Comparison of ENCODE assay signal across 9 cellular contexts in the genomic region with DNA sequence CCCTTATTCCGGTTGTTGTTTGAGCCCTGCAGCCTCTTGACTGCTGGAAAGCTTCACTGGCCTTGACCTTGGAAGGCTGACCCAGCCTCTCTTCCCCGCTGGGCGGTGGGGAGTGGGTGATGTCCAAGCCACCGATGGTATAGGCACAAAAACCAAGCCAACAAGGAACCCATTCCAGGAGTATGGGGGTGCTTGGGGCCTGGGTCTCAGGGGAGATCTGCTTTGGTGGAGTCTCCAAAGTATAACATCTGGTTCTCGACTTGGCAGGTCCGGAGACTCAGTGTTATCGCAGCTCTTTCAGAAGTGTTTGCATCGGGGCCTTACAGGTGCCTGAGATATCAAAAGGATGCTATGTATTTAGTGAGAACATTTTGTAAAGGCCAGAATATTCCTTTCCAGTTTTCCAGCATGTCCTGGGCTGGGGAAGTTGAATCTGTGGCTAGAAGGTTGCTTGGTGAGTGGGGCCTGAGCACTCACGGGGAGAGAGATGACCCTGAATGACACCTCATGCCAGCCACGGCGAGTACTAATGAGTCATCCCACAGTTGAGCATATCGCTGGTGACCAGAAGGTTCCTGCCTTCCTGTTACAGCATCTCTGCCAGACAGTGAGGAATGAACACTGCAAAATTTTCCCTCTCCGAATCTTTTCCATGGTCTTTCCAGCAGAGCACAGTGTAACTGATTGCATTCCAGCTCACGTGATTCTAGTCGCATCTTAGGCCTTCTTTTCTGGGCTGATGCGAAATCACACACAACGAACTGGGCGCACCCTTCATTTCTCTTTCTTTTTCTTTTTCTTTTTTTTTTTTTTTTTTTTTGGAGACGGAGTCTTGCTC.
DNase-seq lines count a peak whose midpoint lies in the region; ATAC-seq and TF ChIP-seq lines count a peak whose summit lies in the region.
"Had no signal": no experiment of that assay in that cellular context is flagged by ENCODE, and none has a peak within 500 bp of the region (broad histone marks: within the 10 kb centered on the region; RNA-seq: fewer than 3 reads in every experiment).

No MANE protein-coding gene starts in this region.

- H3K27me3 Mint-ChIP-seq in naive thymus-derived CD4-positive, alpha-beta T cell, result no peaks in the 10 kb centered on the region
- no peaks in the 10 kb centered on the region for H3K27me3 Mint-ChIP-seq in activated CD4-positive, alpha-beta T cell treated with anti-CD3 and anti-CD28 coated beads, Interleukin-2, amount 10 ng/mL, durations not matched to agents 24 days and 14 days

- CTCF ChIA-PET in naive thymus-derived CD4-positive, alpha-beta T cell (lab: Charles Lee), result no interaction called here
- CTCF ChIA-PET in GM10248 (lab: Yijun Ruan, JAX), result no interaction called here

- peaks cover 8 to 26% (median 11%) of the 10 kb centered on the region in 7 donors for H3K4me1 Mint-ChIP-seq in naive thymus-derived CD4-positive, alpha-beta T cell
- H3K4me1 Mint-ChIP-seq in activated CD4-positive, alpha-beta T cell treated with anti-CD3 and anti-CD28 coated beads, Interleukin-2, amount 10 ng/mL, durations not matched to agents 24 days and 14 days, result peaks cover 15% of the 10 kb centered on the region

- H3K27ac ChIP-seq in naive thymus-derived CD4-positive, alpha-beta T cell (ENCODE audit: low read depth, low read length), result no peak overlapping the region

- POLR2A ChIA-PET in naive thymus-derived CD4-positive, alpha-beta T cell (lab: Charles Lee), result no interaction called here
- POLR2A ChIA-PET in GM10248 (lab: Yijun Ruan, JAX), result no interaction called here

- no peaks in the 10 kb centered on the region for H3K9me3 ChIP-seq in MG63
- no peaks in the 10 kb centered on the region for H3K9me3 ChIP-seq in naive thymus-derived CD4-positive, alpha-beta T cell (ENCODE audit: control insufficient read depth in 2 of 3, low read length in 3 of 3)

- H3K4me3 ChIP-seq in MG63, result no peak overlapping the region
- no peak overlapping the region for H3K4me3 ChIP-seq in naive thymus-derived CD4-positive, alpha-beta T cell (ENCODE audit: low read length)

- H3K4me3 Mint-ChIP-seq in naive thymus-derived CD4-positive, alpha-beta T cell, result no peak overlapping the region
- H3K4me3 Mint-ChIP-seq in activated CD4-positive, alpha-beta T cell treated with anti-CD3 and anti-CD28 coated beads, Interleukin-2, amount 10 ng/mL, durations not matched to agents 24 days and 14 days, result no peak overlapping the region

- DNase-seq in Daoy (ENCODE audit: low read depth) (peak; percentile 76), MG63 (peak; percentile 65), cerebellar cortex (ENCODE audit: low spot score) (peak; percentile 80), GM10248 (ENCODE audit: extremely low spot score) (no peak), NCI-H1930 (lab: John Stamatoyannopoulos, UW) (no peak)
- DNase-seq in naive thymus-derived CD4-positive, alpha-beta T cell, result no peak
- DNase-seq in activated CD4-positive, alpha-beta T cell treated with anti-CD3 and anti-CD28 coated beads, Interleukin-2, amount 10 ng/mL, durations not matched to agents 24 days and 14 days, result no peak
- DNase-seq: activated CD4-positive, CD25-positive, alpha-beta regulatory T cell had no signal

- intact Hi-C loops in naive thymus-derived CD4-positive, alpha-beta T cell (cut with micrococcal nuclease), result no loop called here
- intact Hi-C loops in activated CD4-positive, alpha-beta T cell treated with anti-CD3 and anti-CD28 coated beads, Interleukin-2, amount 10 ng/mL, durations not matched to agents 24 days and 14 days (cut with micrococcal nuclease), result no loop called here

- H3K27ac Mint-ChIP-seq in naive thymus-derived CD4-positive, alpha-beta T cell, result no peak overlapping the region
- H3K27ac Mint-ChIP-seq in activated CD4-positive, alpha-beta T cell treated with anti-CD3 and anti-CD28 coated beads, Interleukin-2, amount 10 ng/mL, durations not matched to agents 24 days and 14 days, result no peak overlapping the region

- no peak for TF ChIP-seq CTCF in GM10248 (IDR thresholded peaks at IDR 0.05; ENCODE audit: control extremely low read depth, extremely low read depth, low read depth, missing control alignments)

- no peaks in the 10 kb centered on the region for H3K9me3 Mint-ChIP-seq in naive thymus-derived CD4-positive, alpha-beta T cell
- no peaks in the 10 kb centered on the region for H3K9me3 Mint-ChIP-seq in activated CD4-positive, alpha-beta T cell treated with anti-CD3 and anti-CD28 coated beads, Interleukin-2, amount 10 ng/mL, durations not matched to agents 24 days and 14 days

- H3K27me3 ChIP-seq in MG63, result no peaks in the 10 kb centered on the region
- H3K27me3 ChIP-seq in naive thymus-derived CD4-positive, alpha-beta T cell (ENCODE audit: control insufficient read depth in 2 of 2, insufficient read depth in 2 of 2, low read length in 2 of 2), result no peaks in the 10 kb centered on the region

- peaks cover 0 to 11% (median 0%) of the 10 kb centered on the region in 5 donors for H3K36me3 Mint-ChIP-seq in naive thymus-derived CD4-positive, alpha-beta T cell
- peaks cover 4% of the 10 kb centered on the region for H3K36me3 Mint-ChIP-seq in activated CD4-positive, alpha-beta T cell treated with anti-CD3 and anti-CD28 coated beads, Interleukin-2, amount 10 ng/mL, durations not matched to agents 24 days and 14 days (ENCODE audit: low read depth)

- ATAC-seq in naive thymus-derived CD4-positive, alpha-beta T cell, result peak; percentile 86
- ATAC-seq in HG02678 (IDR thresholded peaks at IDR 0.05; ENCODE audit: unreplicated experiment), result no peak

- no peaks in the 10 kb centered on the region for H3K36me3 ChIP-seq in MG63
- no peaks in the 10 kb centered on the region for H3K36me3 ChIP-seq in naive thymus-derived CD4-positive, alpha-beta T cell (ENCODE audit: control insufficient read depth in 2 of 3, insufficient read depth in 3 of 3, low read length in 3 of 3)

- peaks cover 0 to 3% of the 10 kb centered on the region in 2 donors for H3K4me1 ChIP-seq in naive thymus-derived CD4-positive, alpha-beta T cell (ENCODE audit: control insufficient read depth in 2 of 2, insufficient read depth in 2 of 2, low read length in 2 of 2)

Comparison
In these comparisons a context has a peak if more than half of its experiments do, and no peak if none do; other contexts are left out.
1. DNase-seq: peak in Daoy (single experiment), MG63 (single experiment) and cerebellar cortex (single experiment); none in naive thymus-derived CD4-positive, alpha-beta T cell (0 of 9), GM10248 (single experiment), NCI-H1930 (0 of 2) and activated CD4-positive, alpha-beta T cell treated with anti-CD3 and anti-CD28 coated beads, Interleukin-2, amount 10 ng/mL, durations not matched to agents 24 days and 14 days (single experiment).